ENCODE assay signal across 22 cellular contexts in genomic region chr2:176614930-176615329, GRCh38.
"Had no signal": no experiment of that assay in that cellular context is flagged by ENCODE, and none has a peak within 500 bp of the region (broad histone marks: within the 10 kb centered on the region; RNA-seq: fewer than 3 reads in every experiment).

No MANE protein-coding gene starts in this region.

- H3K9me3 ChIP-seq: SJSA1 had no signal

- H3K27me3 ChIP-seq: brain microvascular endothelial cell, cardiac muscle cell, SJSA1 had no signal

- H3K4me3 ChIP-seq: cardiac muscle cell, SJSA1 had no signal

- H3K27ac ChIP-seq: brain microvascular endothelial cell, cardiac muscle cell, RWPE1, SJSA1 had no signal

- H3K36me3 ChIP-seq: brain microvascular endothelial cell, cardiac muscle cell, SJSA1 had no signal

- DNase-seq: activated CD4-positive, alpha-beta T cell treated with anti-CD3 and anti-CD28 coated beads for 48 hours; activated CD4-positive, alpha-beta T cell treated with anti-CD3 and anti-CD28 coated beads, Interleukin-2, amount 50 U/mL, for 48 hours; activated CD4-positive, CD25-positive, alpha-beta regulatory T cell treated with anti-CD3 and anti-CD28 coated beads, Interleukin-2, amount 50 U/mL, for 72 hours; activated CD8-positive, alpha-beta memory T cell treated with anti-CD3 and anti-CD28 coated beads, Interleukin-2, amount 10 ng/mL, durations not matched to agents 7 days and 5 days; activated effector memory CD4-positive, alpha-beta T cell treated with anti-CD3 and anti-CD28 coated beads, Interleukin-2, amount 50 U/mL, for 16 hours; activated naive CD4-positive, alpha-beta T cell treated with anti-CD3 and anti-CD28 coated beads for 36 hours; activated T-cell treated with anti-CD3 and anti-CD28 coated beads, Interleukin-2, amount 50 U/mL, for 24 hours; brain microvascular endothelial cell; cerebellar nuclear complex; Kasumi-1; KBM-7; NCI-H1092; NCI-H2029; NCI-H345; NCI-H510A; NCI-H526 treated with DMSO at 0.1 percent for 48 hours; NCI-H82; SHP77 had no signal

- ATAC-seq: activated CD8-positive, alpha-beta memory T cell treated with anti-CD3 and anti-CD28 coated beads, Interleukin-2, amount 10 ng/mL, durations not matched to agents 7 days and 5 days; Panc1 had no signal
